Comparison of ENCODE assay signal across 11 cellular contexts in the genomic region with DNA sequence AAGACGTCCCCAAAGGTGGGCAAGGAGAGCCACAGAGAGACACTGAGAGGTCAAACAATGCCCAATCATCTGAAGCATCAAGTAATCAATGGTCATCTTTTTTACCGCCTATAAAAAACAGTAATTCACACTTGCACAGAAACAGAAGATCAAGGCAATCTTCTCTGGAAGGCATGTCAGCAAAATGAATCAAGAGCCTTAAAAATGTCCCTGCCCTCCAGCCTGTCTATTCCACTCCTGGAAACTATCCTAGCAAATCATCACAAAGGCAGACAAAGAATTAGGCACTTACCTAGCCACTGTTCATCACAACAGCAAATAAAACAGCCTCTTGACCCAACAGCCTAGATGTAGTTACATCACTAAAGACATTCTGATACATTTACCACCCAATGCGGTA. TPM values are rescaled to one million over a fixed set of nuclear protein-coding genes. Genes with fewer than 3 reads are reported as not detected.
DNase-seq lines count a peak whose midpoint lies in the region; ATAC-seq and TF ChIP-seq lines count a peak whose summit lies in the region.
"Had no signal": no experiment of that assay in that cellular context is flagged by ENCODE, and none has a peak within 500 bp of the region (broad histone marks: within the 10 kb centered on the region; RNA-seq: fewer than 3 reads in every experiment).

No MANE protein-coding gene starts in this region.

- intact Hi-C loops in activated naive CD4-positive, alpha-beta T cell treated with anti-CD3 and anti-CD28 coated beads for 36 hours (cut with micrococcal nuclease), result no loop called here
- intact Hi-C loops in sciatic nerve (cut with DNase I), result no loop called here

- H3K4me1 ChIP-seq in effector memory CD4-positive, alpha-beta T cell (ENCODE audit: control insufficient read depth, insufficient read depth, low read length, poor library complexity, severe bottlenecking), result peaks cover 74% of the 10 kb centered on the region

- peaks cover 19% of the 10 kb centered on the region for H3K36me3 Mint-ChIP-seq in activated naive CD4-positive, alpha-beta T cell treated with anti-CD3 and anti-CD28 coated beads for 36 hours (ENCODE audit: low read depth)
- H3K36me3 Mint-ChIP-seq in T-cell, result peaks cover 26% of the 10 kb centered on the region
- peaks cover 26 to 32% of the 10 kb centered on the region in 2 donors for H3K36me3 Mint-ChIP-seq in stimulated activated naive B cell treated with anti-CD40 and anti-IgM and Interleukin-4, amounts not matched to agents 10 μg/mL and 1 μg/mL and 100 μg/mL, for 72 hours

- peaks cover 74% of the 10 kb centered on the region for H3K4me1 Mint-ChIP-seq in activated naive CD4-positive, alpha-beta T cell treated with anti-CD3 and anti-CD28 coated beads for 36 hours (ENCODE audit: low read depth)
- peaks cover 73 to 89% (median 80%) of the 10 kb centered on the region in 3 donors for H3K4me1 Mint-ChIP-seq in T-cell
- peaks cover 65 to 96% of the 10 kb centered on the region in 2 donors for H3K4me1 Mint-ChIP-seq in stimulated activated naive B cell treated with anti-CD40 and anti-IgM and Interleukin-4, amounts not matched to agents 10 μg/mL and 1 μg/mL and 100 μg/mL, for 72 hours

- no peaks in the 10 kb centered on the region for H3K27me3 ChIP-seq in effector memory CD4-positive, alpha-beta T cell (replicated peaks; ENCODE audit: control insufficient read depth, insufficient read depth, low read length, poor library complexity, severe bottlenecking)

- CTCF ChIA-PET in activated naive CD4-positive, alpha-beta T cell treated with anti-CD3 and anti-CD28 coated beads for 36 hours (lab: Charles Lee), result interaction anchor here (1.1 to 3.0 kb wide), 2 partner anchors 22 to 46 kb away, joined by 5 to 31 read pairs; no protein-coding TSS in a partner anchor
- CTCF ChIA-PET in T-cell (lab: Charles Lee), result interaction anchor here in 1 of 2 donors (1.7 to 3.0 kb wide), 2 partner anchors 23 to 48 kb away, joined by 5 to 17 read pairs; no protein-coding TSS in a partner anchor

- H3K27ac ChIP-seq in effector memory CD4-positive, alpha-beta T cell (ENCODE audit: insufficient read depth, low read length, poor library complexity, severe bottlenecking), result peak overlapping the region; percentile 81

- no peak for TF ChIP-seq CTCF in GM13977 (IDR thresholded peaks at IDR 0.05; ENCODE audit: extremely low read depth, insufficient read depth, missing control alignments)

- H3K9me3 Mint-ChIP-seq in activated naive CD4-positive, alpha-beta T cell treated with anti-CD3 and anti-CD28 coated beads for 36 hours, result no peaks in the 10 kb centered on the region
- H3K9me3 Mint-ChIP-seq in T-cell, result no peaks in the 10 kb centered on the region
- no peaks in the 10 kb centered on the region for H3K9me3 Mint-ChIP-seq in stimulated activated naive B cell treated with anti-CD40 and anti-IgM and Interleukin-4, amounts not matched to agents 10 μg/mL and 1 μg/mL and 100 μg/mL, for 72 hours

- no peak overlapping the region for H3K4me3 ChIP-seq in effector memory CD4-positive, alpha-beta T cell (ENCODE audit: insufficient read depth, low read depth, low read length, poor library complexity, severe bottlenecking)

- peak overlapping the region; percentile 25 for H3K27ac Mint-ChIP-seq in activated naive CD4-positive, alpha-beta T cell treated with anti-CD3 and anti-CD28 coated beads for 36 hours
- peak overlapping the region; percentile 99 to 100 for H3K27ac Mint-ChIP-seq in T-cell
- H3K27ac Mint-ChIP-seq in stimulated activated naive B cell treated with anti-CD40 and anti-IgM and Interleukin-4, amounts not matched to agents 10 μg/mL and 1 μg/mL and 100 μg/mL, for 72 hours, result peak overlapping the region; percentile 87

- in situ Hi-C loops in GM13977 (cut with MboI; ENCODE audit: low pct_unique_long_range_greater_than_20kb, low sequenced_read_pairs, unreplicated experiment), result no loop called here

- ATAC-seq in T-cell (replicated peaks in 1 of 4), result no peak
- ATAC-seq in stimulated activated naive B cell treated with anti-CD40 and anti-IgM and Interleukin-4, amounts not matched to agents 10 μg/mL and 1 μg/mL and 100 μg/mL, for 72 hours (replicated peaks), result no peak
- no peak for ATAC-seq in HG03175 (IDR thresholded peaks at IDR 0.05; ENCODE audit: unreplicated experiment)
- ATAC-seq in sciatic nerve, result no peak
- ATAC-seq: left lobe of liver had no signal

- H3K4me3 Mint-ChIP-seq in activated naive CD4-positive, alpha-beta T cell treated with anti-CD3 and anti-CD28 coated beads for 36 hours, result no peak overlapping the region
- peak overlapping the region in 2 of 3 donors; percentile 35 to 80 for H3K4me3 Mint-ChIP-seq in T-cell
- H3K4me3 Mint-ChIP-seq in stimulated activated naive B cell treated with anti-CD40 and anti-IgM and Interleukin-4, amounts not matched to agents 10 μg/mL and 1 μg/mL and 100 μg/mL, for 72 hours, result peak overlapping the region in 1 of 2 donors; percentile 9

- POLR2A ChIA-PET in T-cell (lab: Charles Lee), result no interaction called here

- H3K27me3 Mint-ChIP-seq in activated naive CD4-positive, alpha-beta T cell treated with anti-CD3 and anti-CD28 coated beads for 36 hours (ENCODE audit: low read depth), result no peaks in the 10 kb centered on the region
- H3K27me3 Mint-ChIP-seq in T-cell, result no peaks in the 10 kb centered on the region
- no peaks in the 10 kb centered on the region for H3K27me3 Mint-ChIP-seq in stimulated activated naive B cell treated with anti-CD40 and anti-IgM and Interleukin-4, amounts not matched to agents 10 μg/mL and 1 μg/mL and 100 μg/mL, for 72 hours

- no peak for DNase-seq in activated naive CD4-positive, alpha-beta T cell treated with anti-CD3 and anti-CD28 coated beads for 36 hours
- no peak for DNase-seq in activated naive CD4-positive, alpha-beta T cell (lab: John Stamatoyannopoulos, UW)
- DNase-seq in T-cell (no peak), sciatic nerve (ENCODE audit: low spot score) (no peak), GM13977 (ENCODE audit: low spot score) (no peak)
- DNase-seq in effector memory CD4-positive, alpha-beta T cell, result no peak
- DNase-seq in stimulated activated naive B cell treated with anti-CD40 and anti-IgM and Interleukin-4, amounts not matched to agents 10 μg/mL and 1 μg/mL and 100 μg/mL, for 72 hours, result no peak
- DNase-seq: DMS153, IMR-90 had no signal

- H3K36me3 ChIP-seq in effector memory CD4-positive, alpha-beta T cell (ENCODE audit: control insufficient read depth, insufficient read depth, low read length), result peaks cover 10% of the 10 kb centered on the region

- H3K9me3 ChIP-seq in effector memory CD4-positive, alpha-beta T cell (ENCODE audit: control insufficient read depth, low read length), result no peaks in the 10 kb centered on the region

RNA-seq across cellular contexts. Expression of a gene that starts 48.9 kb away (rescaled TPM):
- 10 to 100 TPM; 11.8 to 11.9 TPM for total RNA-seq in activated naive CD4-positive, alpha-beta T cell treated with anti-CD3 and anti-CD28 coated beads for 36 hours
- total RNA-seq in T-cell (10 to 100 TPM; 39.3 to 86.5 (median 52.3) TPM), sciatic nerve (48.0 TPM)

Comparison
In these comparisons a context has a peak if more than half of its experiments do, and no peak if none do; other contexts are left out.
1. H3K27ac Mint-ChIP-seq: peak in every context shown above with its lines; median percentile 100 in T-cell; 87 in stimulated activated naive B cell treated with anti-CD40 and anti-IgM and Interleukin-4, amounts not matched to agents 10 μg/mL and 1 μg/mL and 100 μg/mL, for 72 hours; 25 in activated naive CD4-positive, alpha-beta T cell treated with anti-CD3 and anti-CD28 coated beads for 36 hours.